Comparison of ENCODE assay signal across 11 cellular contexts in genomic region chr6:127881949-127882348, GRCh38. TPM values are rescaled to one million over a fixed set of nuclear protein-coding genes. Genes with fewer than 3 reads are reported as not detected.
A peak's percentile ranks its signal among the peaks of the same experiment; 100 is the strongest.
DNase-seq lines count a peak whose midpoint lies in the region; ATAC-seq, FAIRE-seq and TF ChIP-seq lines count a peak whose summit lies in the region.
"Not testable (repeated sequence)": the region's sequence is repeated elsewhere in the genome, so short reads cannot be mapped to it uniquely, and the experiment has no call there.
"Had no signal": no experiment of that assay in that cellular context is flagged by ENCODE, and none has a peak within 500 bp of the region (broad histone marks: within the 10 kb centered on the region; RNA-seq: fewer than 3 reads in every experiment).

No MANE protein-coding gene starts in this region.

- peaks cover 91% of the 10 kb centered on the region for H3K79me2 ChIP-seq in Loucy (ENCODE audit: insufficient read depth, low read length)

- CTCF ChIA-PET in activated CD8-positive, alpha-beta memory T cell treated with anti-CD3 and anti-CD28 coated beads, Interleukin-2, amount 10 ng/mL, durations not matched to agents 7 days and 5 days (lab: Charles Lee) = interaction anchor here (0.7 to 0.9 kb wide), 2 partner anchors 86 to 99 kb away, joined by 3 read pairs; no protein-coding TSS in a partner anchor

- H3K4me3 Mint-ChIP-seq in activated CD8-positive, alpha-beta memory T cell treated with anti-CD3 and anti-CD28 coated beads, Interleukin-2, amount 10 ng/mL, durations not matched to agents 7 days and 5 days = not testable (repeated sequence)

- H3K27me3 Mint-ChIP-seq in activated CD8-positive, alpha-beta memory T cell treated with anti-CD3 and anti-CD28 coated beads, Interleukin-2, amount 10 ng/mL, durations not matched to agents 7 days and 5 days = not testable (repeated sequence)

- peaks cover 57% of the 10 kb centered on the region for H3K36me3 Mint-ChIP-seq in activated CD8-positive, alpha-beta memory T cell treated with anti-CD3 and anti-CD28 coated beads, Interleukin-2, amount 10 ng/mL, durations not matched to agents 7 days and 5 days

- peak overlapping the region; percentile 71 for H3K4me3 ChIP-seq in Loucy (ENCODE audit: low read length, poor library complexity, severe bottlenecking)

- H3F3A ChIP-seq in Loucy (ENCODE audit: low read depth) = not testable (repeated sequence)

- not testable (repeated sequence) for H3K9me3 Mint-ChIP-seq in activated CD8-positive, alpha-beta memory T cell treated with anti-CD3 and anti-CD28 coated beads, Interleukin-2, amount 10 ng/mL, durations not matched to agents 7 days and 5 days (ENCODE audit: low read depth)

- H3K9me3 ChIP-seq in Loucy (ENCODE audit: insufficient read depth, low read depth, low read length) = not testable (repeated sequence)

- H3K36me3 ChIP-seq in Loucy (ENCODE audit: insufficient read depth, low read length) = not testable (repeated sequence)

- not testable (repeated sequence) for TF ChIP-seq CTCF in Loucy (conservative IDR thresholded peaks at IDR 0.05; ENCODE audit: low read length)

- peaks cover 72% of the 10 kb centered on the region for H3K4me1 ChIP-seq in Loucy (ENCODE audit: insufficient read depth, low read length, poor library complexity, severe bottlenecking)

- H2AFZ ChIP-seq in Loucy (ENCODE audit: low read length) = not testable (repeated sequence)

- FAIRE-seq in frontal cortex (lab: Jason Lieb, UNC) = peak; percentile 55

- not testable (repeated sequence) for H3K27me3 ChIP-seq in Loucy (ENCODE audit: insufficient read depth, low read length, poor library complexity, severe bottlenecking)

- DNase-seq in activated CD8-positive, alpha-beta memory T cell treated with anti-CD3 and anti-CD28 coated beads, Interleukin-2, amount 10 ng/mL, durations not matched to agents 7 days and 5 days; frontal cortex (ENCODE audit: low spot score in 2 of 2): not testable (repeated sequence)

- ATAC-seq in GM18517 (IDR thresholded peaks at IDR 0.05; ENCODE audit: unreplicated experiment) = peak; percentile 56
- peak; percentile 26 for ATAC-seq in GM19468 (IDR thresholded peaks at IDR 0.05; ENCODE audit: extremely low read depth, unreplicated experiment)
- ATAC-seq in HG03159 (IDR thresholded peaks at IDR 0.05; ENCODE audit: unreplicated experiment) = peak; percentile 52
- ATAC-seq in activated CD8-positive, alpha-beta memory T cell treated with anti-CD3 and anti-CD28 coated beads, Interleukin-2, amount 10 ng/mL, durations not matched to agents 7 days and 5 days = not testable (repeated sequence)

- peak overlapping the region; percentile 82 for H3K4me2 ChIP-seq in Loucy (ENCODE audit: low read depth, low read length, poor library complexity, severe bottlenecking)

- peak overlapping the region; percentile 58 for H3K27ac Mint-ChIP-seq in activated CD8-positive, alpha-beta memory T cell treated with anti-CD3 and anti-CD28 coated beads, Interleukin-2, amount 10 ng/mL, durations not matched to agents 7 days and 5 days

- peak overlapping the region; percentile 49 for H3K9ac ChIP-seq in Loucy (ENCODE audit: low read depth, low read length, poor library complexity, severe bottlenecking)

- H4K20me1 ChIP-seq in Loucy (ENCODE audit: insufficient read depth, low read length, poor library complexity, severe bottlenecking) = not testable (repeated sequence)

- H3K9me2 ChIP-seq in Loucy (replicated peaks; ENCODE audit: low read depth, low read length) = not testable (repeated sequence)

- H3K4me1 Mint-ChIP-seq in activated CD8-positive, alpha-beta memory T cell treated with anti-CD3 and anti-CD28 coated beads, Interleukin-2, amount 10 ng/mL, durations not matched to agents 7 days and 5 days = peaks cover 81% of the 10 kb centered on the region

RNA-seq across cellular contexts. Expression of gene THEMIS, which starts 18.9 kb away (rescaled TPM):
- 100 to 1,000 TPM; 107 to 133 TPM for total RNA-seq in activated CD8-positive, alpha-beta memory T cell treated with anti-CD3 and anti-CD28 coated beads, Interleukin-2, amount 10 ng/mL, durations not matched to agents 7 days and 5 days
- 0.41 TPM for total RNA-seq in frontal cortex
- total RNA-seq: Caco-2, Daoy, H4, HepG2, LHCN-M2 had no signal

Comparison
In these comparisons a context has a peak if more than half of its experiments do, and no peak if none do; other contexts are left out.
1. RNA of gene THEMIS, which starts 18.9 kb away (total RNA-seq): 107 to 133 TPM in activated CD8-positive, alpha-beta memory T cell treated with anti-CD3 and anti-CD28 coated beads, Interleukin-2, amount 10 ng/mL, durations not matched to agents 7 days and 5 days; 0.41 TPM in frontal cortex (single experiment); every median in the first group is over 10 times any median in the second.